In genomic region chr20:53859684-53860083, GRCh38 we compare ENCODE assay signal across 1 cellular context.
TF ChIP-seq lines count a peak whose summit lies in the region.

No MANE protein-coding gene starts in this region.

TF ChIP-seq in HepG2, 621 proteins besides CTCF, POLR2A, EP300 and RAD21 (continued from another document):
- TF ChIP-seq ZBTB46 (CRISPR knock-in tag; IDR thresholded peaks at IDR 0.05; ENCODE audit: borderline replicate concordance) (no peak), MEIS1 (CRISPR knock-in tag; IDR thresholded peaks at IDR 0.05; ENCODE audit: borderline replicate concordance) (no peak), HNF4G (IDR thresholded peaks at IDR 0.05; ENCODE audit: borderline replicate concordance, low read depth, low read length) (no peak), HNF4G (CRISPR knock-in tag; IDR thresholded peaks at IDR 0.05; ENCODE audit: borderline replicate concordance, low read depth) (no peak)
